17 cellular contexts compared by ENCODE assay signal in genomic region chr2:2838548-2838845, GRCh38.
"Had no signal": no experiment of that assay in that cellular context is flagged by ENCODE, and none has a peak within 500 bp of the region (broad histone marks: within the 10 kb centered on the region; RNA-seq: fewer than 3 reads in every experiment).

No MANE protein-coding gene starts in this region.

- H3K9me3 Mint-ChIP-seq: naive thymus-derived CD8-positive, alpha-beta T cell; type B pancreatic cell had no signal

- H3K9me3 ChIP-seq: heart left ventricle, neutrophil, sigmoid colon, suprapubic skin, thyroid gland, uterus had no signal

- H3K4me3 Mint-ChIP-seq: naive thymus-derived CD8-positive, alpha-beta T cell; type B pancreatic cell had no signal

- H3K4me1 Mint-ChIP-seq: naive thymus-derived CD8-positive, alpha-beta T cell had no signal

- H3K36me3 ChIP-seq: heart left ventricle, neutrophil, sigmoid colon, suprapubic skin, thyroid gland, uterus had no signal

- DNase-seq: effector CD8-positive, alpha-beta T cell; heart left ventricle; hippocampal formation; kidney glomerular epithelial cell; mammary epithelial cell; mucosa of descending colon; sigmoid colon; stimulated activated CD4-positive, alpha-beta T cell treated with anti-CD3 and anti-CD28 coated beads, Interleukin-12 subunit alpha, Interleukin-12 subunit beta, amount 100 ng/mL, for 4 hours; stimulated activated naive CD4-positive, alpha-beta T cell treated with Interleukin-2 at 50 U/mL for 16 hours; thyroid gland had no signal

- H3K27ac ChIP-seq: coronary artery, heart left ventricle, neutrophil, sigmoid colon, skin epidermis, suprapubic skin, thyroid gland, uterus had no signal

- H3K4me3 ChIP-seq: coronary artery, heart left ventricle, mucosa of descending colon, sigmoid colon, skin epidermis, suprapubic skin, thyroid gland, uterus had no signal

- H3K4me1 ChIP-seq: sigmoid colon, suprapubic skin, thyroid gland, uterus had no signal

- H3K27ac Mint-ChIP-seq: type B pancreatic cell had no signal

- H3K36me3 Mint-ChIP-seq: naive thymus-derived CD8-positive, alpha-beta T cell; type B pancreatic cell had no signal

- H3K27me3 ChIP-seq: heart left ventricle, neutrophil, sigmoid colon, suprapubic skin, thyroid gland, uterus had no signal
